Comparison of ENCODE assay signal across 8 cellular contexts in the genomic region with DNA sequence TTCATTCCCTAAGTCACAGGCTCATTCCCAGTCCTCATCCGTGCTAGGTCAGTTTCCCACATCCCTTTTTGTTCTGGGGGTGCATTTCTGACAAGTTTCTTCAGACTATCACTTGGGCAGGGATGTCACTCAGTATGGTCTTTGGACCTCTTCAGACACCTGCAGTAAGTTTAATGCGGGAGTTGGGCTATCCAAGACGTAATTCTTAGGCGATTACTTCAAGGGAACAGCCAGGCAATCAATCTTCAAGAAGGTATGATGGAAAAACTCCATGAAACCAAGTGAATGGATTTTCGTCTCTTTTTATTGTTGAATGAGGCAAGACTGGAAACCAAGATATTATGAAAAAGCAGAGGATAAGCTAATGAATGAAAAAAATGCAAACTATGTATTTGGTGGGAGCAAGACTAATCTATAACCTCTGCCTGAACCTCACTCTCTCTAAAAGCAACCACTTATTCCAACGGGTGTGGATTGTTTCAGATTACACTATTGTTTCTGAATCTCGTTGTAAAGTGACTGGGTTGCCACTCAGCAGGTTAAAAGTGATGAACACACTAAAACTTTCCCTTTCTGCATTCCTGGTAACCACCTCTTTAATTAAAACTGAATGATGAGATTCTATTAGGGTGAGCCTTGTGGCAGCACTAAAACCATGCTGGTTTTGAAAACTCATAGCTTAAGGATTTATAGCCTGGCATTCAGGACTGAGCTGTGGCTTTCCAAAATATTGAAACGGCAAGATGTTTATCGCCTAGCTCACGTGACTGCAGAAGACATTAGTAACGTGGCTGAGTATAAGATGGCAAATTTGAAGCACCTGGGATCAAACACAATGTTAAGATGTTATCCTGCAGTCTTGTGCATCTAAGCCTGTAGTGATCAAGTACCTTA. TPM values are rescaled to one million over a fixed set of nuclear protein-coding genes. Genes with fewer than 3 reads are reported as not detected.
DNase-seq lines count a peak whose midpoint lies in the region; ATAC-seq and TF ChIP-seq lines count a peak whose summit lies in the region.

No MANE protein-coding gene starts in this region.

- H3K4me3 ChIP-seq in ACC112 (ENCODE audit: low read depth, low read length): peak overlapping the region; percentile 96
- H3K4me3 ChIP-seq in mammary epithelial cell (replicated peaks in 1 of 3; ENCODE audit: insufficient read depth in 1 of 3, low read depth in 2 of 3, low read length in 3 of 3): peak overlapping the region; percentile 85 to 99 (median 87)
- peak overlapping the region; percentile 42 for H3K4me3 ChIP-seq in mononuclear cell (ENCODE audit: low read length)

- CTCF ChIA-PET in mammary epithelial cell (lab: Charles Lee; ENCODE audit: low non-redundant PET): interaction anchor here (0.5 to 0.6 kb wide), 2 partner anchors 110 to 125 kb away, joined by 4 to 11 read pairs; no protein-coding TSS in a partner anchor

- H3K27ac ChIP-seq in ACC112 (ENCODE audit: low read depth, low read length) (peak overlapping the region; percentile 61), mammary epithelial cell (ENCODE audit: insufficient read depth, low read depth, low read length) (peak overlapping the region; percentile 61)

- peak overlapping the region; percentile 4 for H2AFZ ChIP-seq in ACC112 (ENCODE audit: low read length, unreplicated experiment)
- peak overlapping the region; percentile 80 for H2AFZ ChIP-seq in mammary epithelial cell (ENCODE audit: low read depth, low read length)

- H3K36me3 ChIP-seq in ACC112 (ENCODE audit: insufficient read depth, low read length): no peaks in the 10 kb centered on the region
- H3K36me3 ChIP-seq in mammary epithelial cell (ENCODE audit: insufficient read depth, low read length): no peaks in the 10 kb centered on the region

- peak; percentile 65 for DNase-seq in HS-5 (ENCODE audit: low read depth)
- peak; percentile 76 for DNase-seq in mammary epithelial cell
- no peak for DNase-seq in occipital lobe (lab: John Stamatoyannopoulos, UW)

- H3K4me1 ChIP-seq in ACC112 (ENCODE audit: control insufficient read depth, insufficient read depth, low read length, unreplicated experiment) (peaks cover 39% of the 10 kb centered on the region), mammary epithelial cell (ENCODE audit: insufficient read depth, low read length) (peaks cover 32% of the 10 kb centered on the region), mononuclear cell (ENCODE audit: insufficient read depth, low read length) (peaks cover 20% of the 10 kb centered on the region)

- BruUV-seq in mammary epithelial cell (replicated peaks; lab: Mats Ljungman, UMichigan): TSS peak; percentile 39

- ATAC-seq in HG02970 (IDR thresholded peaks at IDR 0.05; ENCODE audit: low FRiP score, unreplicated experiment): no peak
- ATAC-seq in GM18858 (IDR thresholded peaks at IDR 0.05; ENCODE audit: unreplicated experiment): no peak
- no peak for ATAC-seq in HG03469 (IDR thresholded peaks at IDR 0.05; ENCODE audit: unreplicated experiment)

- H3K27me3 ChIP-seq in ACC112 (ENCODE audit: insufficient read depth, low read length) (no peaks in the 10 kb centered on the region), mammary epithelial cell (ENCODE audit: insufficient read depth, low read length) (no peaks in the 10 kb centered on the region), mononuclear cell (ENCODE audit: insufficient read depth, low read length) (peaks cover 37% of the 10 kb centered on the region)

- dilution Hi-C loops in mammary epithelial cell (cut with HindIII; ENCODE audit: low sequenced_read_pairs): loop anchor here (5.0 kb wide), 1 partner anchor 77 kb away; no protein-coding TSS in a partner anchor

- TF ChIP-seq CTCF in mammary epithelial cell (conservative IDR thresholded peaks at IDR 0.05 in 1 of 2, IDR thresholded peaks at IDR 0.05 in 1 of 2; ENCODE audit: extremely low read depth in 1 of 2, insufficient read depth in 1 of 2, low read depth in 1 of 2, low read length in 2 of 2): no peak

- no peaks in the 10 kb centered on the region for H3K9me3 ChIP-seq in mammary epithelial cell (replicated peaks; ENCODE audit: insufficient read depth, low read length)
- H3K9me3 ChIP-seq in mononuclear cell (ENCODE audit: low read depth, low read length): no peaks in the 10 kb centered on the region

- H3K4me2 ChIP-seq in mammary epithelial cell (ENCODE audit: insufficient read depth, low read depth, low read length): peak overlapping the region; percentile 81

- H4K20me1 ChIP-seq in mammary epithelial cell (ENCODE audit: insufficient read depth, low read length): no peaks in the 10 kb centered on the region

- intact Hi-C loops in mammary epithelial cell (cut with micrococcal nuclease): loop anchor here (5.0 kb wide), 1 partner anchor 142 kb away; no protein-coding TSS in a partner anchor

- peak overlapping the region; percentile 79 for H3K9ac ChIP-seq in mammary epithelial cell (ENCODE audit: insufficient read depth, low read length)

- WGBS in mammary epithelial cell (ENCODE audit: low coverage, missing lambda C conversion rate): 2% methylated on average over 11 of the region's 11 CpGs

- H3K79me2 ChIP-seq in ACC112 (ENCODE audit: control insufficient read depth, insufficient read depth, low read length, unreplicated experiment) (peaks cover 67% of the 10 kb centered on the region), mammary epithelial cell (ENCODE audit: insufficient read depth, low read length) (peaks cover 81% of the 10 kb centered on the region)

- in situ Hi-C loops in mammary epithelial cell (cut with MboI; ENCODE audit: low sequenced_read_pairs in 2 of 2): no loop called here

RNA-seq across cellular contexts. Expression of a gene that starts 1.1 kb away (rescaled TPM):
- total RNA-seq in mammary epithelial cell (10 to 100 TPM; 45.3 to 53.7 TPM), mononuclear cell (0.84 TPM), occipital lobe (41.8 TPM)
- polyA plus RNA-seq in mammary epithelial cell: 34.0 TPM
- polyA minus RNA-seq in mammary epithelial cell: 61.1 TPM

Comparison
In these comparisons a context has a peak if more than half of its experiments do, and no peak if none do; other contexts are left out.
1. H3K4me3 ChIP-seq: peak in every context shown above with its lines; median percentile 96 in ACC112; 87 in mammary epithelial cell; 42 in mononuclear cell.
2. RNA of a gene that starts 1.1 kb away (total RNA-seq): 45.3 to 53.7 TPM in mammary epithelial cell and 41.8 TPM in occipital lobe (single experiment); 0.84 TPM in mononuclear cell (single experiment); every median in the first group is over 10 times any median in the second.